In the genomic region with DNA sequence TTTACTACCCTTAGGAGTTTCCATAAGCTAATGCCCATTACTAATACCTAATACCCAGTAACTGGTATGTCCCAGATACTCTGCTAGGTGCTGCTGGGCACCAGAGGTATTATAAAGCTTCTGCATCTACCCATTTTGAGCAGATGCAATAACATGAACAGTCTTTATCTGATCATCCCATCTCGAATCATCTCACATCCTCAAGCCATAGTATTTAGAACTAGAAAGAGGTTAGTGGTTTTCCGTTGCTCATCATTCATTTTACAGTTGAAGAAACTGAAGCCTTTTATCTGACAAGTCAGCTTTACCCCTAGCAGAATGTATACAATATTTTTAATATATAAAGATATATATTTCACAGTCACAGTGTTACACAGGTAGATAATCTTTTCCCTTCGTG, we compare ENCODE assay signal across 30 cellular contexts.
"Had no signal": no experiment of that assay in that cellular context is flagged by ENCODE, and none has a peak within 500 bp of the region (broad histone marks: within the 10 kb centered on the region; RNA-seq: fewer than 3 reads in every experiment).

No MANE protein-coding gene starts in this region.

- H3K27ac ChIP-seq: adrenal gland, ascending aorta, body of pancreas, brain microvascular endothelial cell, breast epithelium, cardiac muscle cell had no signal

- H3K9me3 ChIP-seq: adrenal gland, ascending aorta, body of pancreas, breast epithelium had no signal

- ATAC-seq: activated naive CD4-positive, alpha-beta T cell treated with anti-CD3 and anti-CD28 coated beads, Interleukin-2, amount 50 U/mL, for 72 hours; activated naive CD8-positive, alpha-beta T cell treated with anti-CD3 and anti-CD28 coated beads, Interleukin-2, amount 50 U/mL, for 24 hours; activated T-cell treated with anti-CD3 and anti-CD28 coated beads, Interleukin-2, amount 50 U/mL, for 4 hours; activated T-cell treated with anti-CD3 and anti-CD28 coated beads, Interleukin-2, amount 50 U/mL, for 72 hours; activated T-helper 17 cell treated with anti-CD3 and anti-CD28 coated beads, Interleukin-2, amount 50 U/mL, for 72 hours; body of pancreas had no signal

- H3K27me3 ChIP-seq: adrenal gland, body of pancreas, brain microvascular endothelial cell, breast epithelium, cardiac muscle cell had no signal

- DNase-seq: activated effector memory CD4-positive, alpha-beta T cell treated with anti-CD3 and anti-CD28 coated beads, Interleukin-2, amount 50 U/mL, for 16 hours; activated effector memory CD4-positive, alpha-beta T cell treated with Interleukin-2 at 50 U/mL for 16 hours; activated gamma-delta T cell; activated gamma-delta T cell treated with Interleukin-2 at 50 U/mL for 16 hours; activated naive CD4-positive, alpha-beta T cell; activated naive CD4-positive, alpha-beta T cell treated with anti-CD3 and anti-CD28 coated beads for 36 hours; activated naive CD4-positive, alpha-beta T cell treated with anti-CD3 and anti-CD28 coated beads, Interleukin-2, amount 10 ng/mL, durations not matched to agents 7 days and 5 days; activated naive CD4-positive, alpha-beta T cell treated with anti-CD3 and anti-CD28 coated beads, Interleukin-2, amount 50 U/mL, for 16 hours; activated naive CD4-positive, alpha-beta T cell treated with Interleukin-2 at 50 U/mL for 16 hours; activated naive CD8-positive, alpha-beta T cell treated with anti-CD3 and anti-CD28 coated beads for 36 hours; activated naive CD8-positive, alpha-beta T cell treated with anti-CD3 and anti-CD28 coated beads, Interleukin-2, amount 10 ng/mL, durations not matched to agents 7 days and 5 days; activated naive CD8-positive, alpha-beta T cell treated with anti-CD3 and anti-CD28 coated beads, Interleukin-2, amount 50 U/mL, for 24 hours; activated T-cell treated with anti-CD3 and anti-CD28 coated beads, Interleukin-2, amount 50 U/mL, for 4 hours; activated T-cell treated with anti-CD3 and anti-CD28 coated beads, Interleukin-2, amount 50 U/mL, for 48 hours; activated T-cell treated with anti-CD3 and anti-CD28 coated beads, Interleukin-2, amount 50 U/mL, for 72 hours; adrenal gland; amniotic stem cell; amygdala; anterior cingulate cortex; aorta; body of pancreas; brain microvascular endothelial cell; caudate nucleus; central memory CD4-positive, alpha-beta T cell; cerebellar nuclear complex had no signal

- H3K4me1 ChIP-seq: adrenal gland, ascending aorta, body of pancreas, breast epithelium had no signal

- H3K4me3 ChIP-seq: adrenal gland, ascending aorta, body of pancreas, breast epithelium, cardiac muscle cell had no signal

- H3K36me3 ChIP-seq: adrenal gland, ascending aorta, brain microvascular endothelial cell, breast epithelium, cardiac muscle cell had no signal
